8 cellular contexts compared by ENCODE assay signal in genomic region chr20:36573103-36573797, GRCh38. TPM values are rescaled to one million over a fixed set of nuclear protein-coding genes. Genes with fewer than 3 reads are reported as not detected.
A peak's percentile ranks its signal among the peaks of the same experiment; 100 is the strongest.
DNase-seq lines count a peak whose midpoint lies in the region; ATAC-seq and TF ChIP-seq lines count a peak whose summit lies in the region.

TGIF2 (plus strand) TSS chr20:36573597; CDS start chr20:36578775, 5,178 bp downstream.

- peak within 1 kb of the TSS; percentile 96 for H3K4me3 Mint-ChIP-seq in neural crest cell

- TF ChIP-seq CTCF in fibroblast of pulmonary artery (IDR thresholded peaks at IDR 0.05; ENCODE audit: low read length, missing control alignments) (no peak), neural crest cell (conservative IDR thresholded peaks at IDR 0.05) (no peak)

- H3K4me3 ChIP-seq in fibroblast of pulmonary artery (replicated peaks; ENCODE audit: low read depth, low read length), result peak within 1 kb of the TSS; percentile 73
- H3K4me3 ChIP-seq in stomach smooth muscle (ENCODE audit: low read length in 2 of 2), result peak within 1 kb of the TSS; percentile 60 to 78

- peaks cover 26% of the 10 kb centered on the region for H3K4me1 ChIP-seq in stomach smooth muscle (ENCODE audit: control insufficient read depth, insufficient read depth, low read length)

- H3K36me3 ChIP-seq in stomach smooth muscle (ENCODE audit: control insufficient read depth in 2 of 2, insufficient read depth in 2 of 2, low read length in 2 of 2), result no peaks in the 10 kb centered on the region

- H3K27ac ChIP-seq in stomach smooth muscle (ENCODE audit: low read length), result peak within 1 kb of the TSS; percentile 85

- H3K4me1 Mint-ChIP-seq in neural crest cell, result peaks cover 38% of the 10 kb centered on the region

- peak within 1 kb of the TSS; percentile 67 for H3K27ac Mint-ChIP-seq in neural crest cell (ENCODE audit: unreplicated experiment)

- TF ChIP-seq POLR2A in Raji (IDR thresholded peaks at IDR 0.05; ENCODE audit: insufficient read depth, low read depth, low read length), result peak; percentile 70

- no peaks in the 10 kb centered on the region for H3K27me3 ChIP-seq in stomach smooth muscle (ENCODE audit: control insufficient read depth in 1 of 2, insufficient read depth in 2 of 2, low read length in 2 of 2)

- H3K9me3 ChIP-seq in stomach smooth muscle (ENCODE audit: control insufficient read depth in 2 of 2, low read length in 2 of 2), result no peaks in the 10 kb centered on the region

- peaks cover 8% of the 10 kb centered on the region for H3K27me3 Mint-ChIP-seq in neural crest cell (ENCODE audit: low read depth)

- no peaks in the 10 kb centered on the region for H3K9me3 Mint-ChIP-seq in neural crest cell

- ATAC-seq in GM19455 (IDR thresholded peaks at IDR 0.05; ENCODE audit: unreplicated experiment), result peak; percentile 66

- DNase-seq in COLO668 (lab: John Stamatoyannopoulos, UW; ENCODE audit: unreplicated experiment) (peak; percentile 67), HS-5 (ENCODE audit: low read depth) (peak; percentile 42), fibroblast of pulmonary artery (ENCODE audit: low read depth) (peak; percentile 80), neural crest cell (ENCODE audit: low read depth, low spot score) (peak; percentile 87)
- DNase-seq in activated T-helper 9 cell treated with anti-CD3 and anti-CD28 coated beads, Interleukin-2, amount 50 U/mL, for 16 hours (ENCODE audit: low read depth), result peak; percentile 84

- peak within 1 kb of the TSS; percentile 71 to 86 for H3K9ac ChIP-seq in stomach smooth muscle (ENCODE audit: low read length in 2 of 2)

- no peaks in the 10 kb centered on the region for H3K36me3 Mint-ChIP-seq in neural crest cell (ENCODE audit: low read depth)

RNA-seq across cellular contexts. Expression of gene TGIF2, which starts in this region (rescaled TPM):
- total RNA-seq in neural crest cell, result 73.8 and 76.4 TPM in 2 replicates

Comparison
In these comparisons a context has a peak if more than half of its experiments do, and no peak if none do; other contexts are left out.
1. Peak in every context shown above with its lines: DNase-seq, ATAC-seq, H3K4me3 ChIP-seq and H3K27ac ChIP-seq.